In genomic region chr2:149169653-149170052, GRCh38 we compare ENCODE assay signal across 12 cellular contexts.
DNase-seq lines count a peak whose midpoint lies in the region; ATAC-seq and TF ChIP-seq lines count a peak whose summit lies in the region.
"Had no signal": no experiment of that assay in that cellular context is flagged by ENCODE, and none has a peak within 500 bp of the region (broad histone marks: within the 10 kb centered on the region; RNA-seq: fewer than 3 reads in every experiment).

No MANE protein-coding gene starts in this region.

- H3K27ac Mint-ChIP-seq in activated naive CD8-positive, alpha-beta T cell: peak overlapping the region; percentile 3
- no peak overlapping the region for H3K27ac Mint-ChIP-seq in activated naive CD8-positive, alpha-beta T cell treated with anti-CD3 and anti-CD28 coated beads for 36 hours
- H3K27ac Mint-ChIP-seq: B cell had no signal

- H3K36me3 Mint-ChIP-seq in activated naive CD8-positive, alpha-beta T cell: peaks cover 2% of the 10 kb centered on the region
- H3K36me3 Mint-ChIP-seq in activated naive CD8-positive, alpha-beta T cell treated with anti-CD3 and anti-CD28 coated beads for 36 hours: peaks cover 2% of the 10 kb centered on the region

- DNase-seq in activated naive CD8-positive, alpha-beta T cell treated with anti-CD3 and anti-CD28 coated beads for 36 hours: no peak
- DNase-seq in RWPE1 (ENCODE audit: low spot score): peak; percentile 86
- peak; percentile 25 for DNase-seq in iPS-NIHi11 (ENCODE audit: low spot score)
- DNase-seq in ureter (ENCODE audit: low spot score): peak; percentile 75
- DNase-seq in SK-N-DZ (ENCODE audit: low spot score): no peak
- no peak for DNase-seq in GDM1 (lab: John Stamatoyannopoulos, UW)
- no peak for DNase-seq in left ventricle myocardium superior
- DNase-seq: NCI-H1048, SHP77 had no signal

- POLR2A ChIA-PET in RWPE1 (lab: Yijun Ruan, JAX; ENCODE audit: low non-redundant PET): no interaction called here

- peaks cover 9% of the 10 kb centered on the region for H3K27me3 Mint-ChIP-seq in activated naive CD8-positive, alpha-beta T cell
- H3K27me3 Mint-ChIP-seq in activated naive CD8-positive, alpha-beta T cell treated with anti-CD3 and anti-CD28 coated beads for 36 hours: peaks cover 60% of the 10 kb centered on the region

- TF ChIP-seq CTCF in RWPE1 (conservative IDR thresholded peaks at IDR 0.05; ENCODE audit: low read depth): no peak

- intact Hi-C loops in left ventricle myocardium superior (cut with micrococcal nuclease): no loop called here

- no peak overlapping the region for H3K27ac ChIP-seq in RWPE1
- H3K27ac ChIP-seq: parathyroid adenoma had no signal

- no peak for ATAC-seq in left ventricle myocardium superior

- H3K4me1 Mint-ChIP-seq in activated naive CD8-positive, alpha-beta T cell (ENCODE audit: low read depth): peaks cover 36% of the 10 kb centered on the region
- peaks cover 29% of the 10 kb centered on the region for H3K4me1 Mint-ChIP-seq in activated naive CD8-positive, alpha-beta T cell treated with anti-CD3 and anti-CD28 coated beads for 36 hours

- peak overlapping the region; percentile 20 for H3K4me3 Mint-ChIP-seq in activated naive CD8-positive, alpha-beta T cell
- H3K4me3 Mint-ChIP-seq in activated naive CD8-positive, alpha-beta T cell treated with anti-CD3 and anti-CD28 coated beads for 36 hours: no peak overlapping the region
- H3K4me3 Mint-ChIP-seq: B cell had no signal

- CTCF ChIA-PET in RWPE1 (lab: Yijun Ruan, JAX): interaction anchor here (0.5 to 0.6 kb wide), 2 partner anchors 10 to 14 kb away, joined by 3 to 4 read pairs; no protein-coding TSS in a partner anchor

- no peaks in the 10 kb centered on the region for H3K9me3 Mint-ChIP-seq in activated naive CD8-positive, alpha-beta T cell (ENCODE audit: low read depth)
- peaks cover 16% of the 10 kb centered on the region for H3K9me3 Mint-ChIP-seq in activated naive CD8-positive, alpha-beta T cell treated with anti-CD3 and anti-CD28 coated beads for 36 hours

Comparison
In these comparisons a context has a peak if more than half of its experiments do, and no peak if none do; other contexts are left out.
1. DNase-seq: peak in RWPE1 (single experiment), iPS-NIHi11 (single experiment) and ureter (single experiment); none in activated naive CD8-positive, alpha-beta T cell treated with anti-CD3 and anti-CD28 coated beads for 36 hours (single experiment), SK-N-DZ (single experiment), GDM1 (single experiment) and left ventricle myocardium superior (single experiment).